Comparison of ENCODE assay signal across 1 cellular context in the genomic region with DNA sequence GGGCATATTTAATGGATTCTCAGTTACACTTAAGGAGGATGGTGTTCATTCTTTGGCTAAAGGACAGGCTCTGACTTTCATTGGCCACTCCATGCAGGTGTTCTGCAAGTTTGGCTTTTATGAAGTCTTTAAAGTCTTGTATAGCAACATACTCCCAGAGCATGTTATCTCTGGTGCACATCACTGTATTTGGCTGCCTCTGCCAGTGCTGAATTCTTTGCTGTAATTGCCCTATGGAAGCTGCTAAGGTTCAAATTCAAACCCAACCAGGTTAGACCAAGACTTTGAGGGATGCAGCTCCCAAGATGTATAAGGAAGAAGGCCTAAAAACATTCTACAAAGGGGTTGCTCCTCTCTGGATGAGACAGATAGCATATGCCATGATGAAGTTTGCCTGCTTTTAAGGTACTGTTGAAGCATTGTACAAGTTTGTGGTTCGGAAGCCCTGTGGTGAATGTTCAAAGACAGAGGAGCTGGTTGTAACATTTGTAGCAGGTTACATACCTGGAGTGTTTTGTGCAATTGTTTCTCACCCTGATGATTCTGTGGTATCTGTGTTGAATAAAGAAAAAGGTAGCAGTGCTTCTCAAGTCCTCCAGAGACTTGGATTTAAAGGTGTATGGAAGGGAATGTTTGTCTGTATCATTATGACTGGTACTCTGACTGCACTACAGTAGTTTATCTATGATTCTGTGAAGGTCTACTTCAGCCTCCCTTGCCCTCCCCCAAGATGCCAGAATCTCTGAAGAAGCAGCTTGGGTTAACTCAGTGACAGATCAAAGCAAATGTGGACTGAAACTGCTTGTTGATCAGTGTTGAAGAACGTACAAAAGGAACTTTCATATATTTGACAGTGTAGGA.
TF ChIP-seq lines count a peak whose summit lies in the region.

No MANE protein-coding gene starts in this region.

TF ChIP-seq in SK-N-SH, 30 proteins besides CTCF, POLR2A, EP300 and RAD21 (continued from another document):
- TF ChIP-seq, protein P1, sequence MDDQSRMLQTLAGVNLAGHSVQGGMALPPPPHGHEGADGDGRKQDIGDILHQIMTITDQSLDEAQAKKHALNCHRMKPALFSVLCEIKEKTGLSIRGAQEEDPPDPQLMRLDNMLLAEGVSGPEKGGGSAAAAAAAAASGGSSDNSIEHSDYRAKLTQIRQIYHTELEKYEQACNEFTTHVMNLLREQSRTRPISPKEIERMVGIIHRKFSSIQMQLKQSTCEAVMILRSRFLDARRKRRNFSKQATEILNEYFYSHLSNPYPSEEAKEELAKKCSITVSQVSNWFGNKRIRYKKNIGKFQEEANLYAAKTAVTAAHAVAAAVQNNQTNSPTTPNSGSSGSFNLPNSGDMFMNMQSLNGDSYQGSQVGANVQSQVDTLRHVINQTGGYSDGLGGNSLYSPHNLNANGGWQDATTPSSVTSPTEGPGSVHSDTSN (IDR thresholded peaks at IDR 0.05), result no peak
- TF ChIP-seq NFIC (IDR thresholded peaks at IDR 0.05; ENCODE audit: borderline replicate concordance) (no peak), YY1 (IDR thresholded peaks at IDR 0.05; ENCODE audit: low read depth) (no peak), TCF12 (IDR thresholded peaks at IDR 0.05) (no peak), USF1 (IDR thresholded peaks at IDR 0.05; ENCODE audit: borderline replicate concordance, low read depth) (no peak), GABPA (IDR thresholded peaks at IDR 0.05; ENCODE audit: low read depth) (no peak), JUND (IDR thresholded peaks at IDR 0.05) (no peak), FOXJ3 (CRISPR knock-in tag; IDR thresholded peaks at IDR 0.05) (no peak), CHD2 (IDR thresholded peaks at IDR 0.05; ENCODE audit: low read length, partially characterized antibody) (no peak), MEF2A (IDR thresholded peaks at IDR 0.05; ENCODE audit: borderline replicate concordance, low read depth) (no peak), NRF1 (IDR thresholded peaks at IDR 0.05; ENCODE audit: low read depth, low read length) (no peak), TAF1 (IDR thresholded peaks at IDR 0.05; ENCODE audit: borderline replicate concordance, low read depth, low read length) (no peak), ZBTB33 (IDR thresholded peaks at IDR 0.05; ENCODE audit: borderline replicate concordance, low read depth) (no peak), MXI1 (IDR thresholded peaks at IDR 0.05; ENCODE audit: low read depth, low read length) (no peak), TEAD4 (IDR thresholded peaks at IDR 0.05; ENCODE audit: borderline replicate concordance, insufficient read depth) (no peak)
- TF ChIP-seq, protein P2, sequence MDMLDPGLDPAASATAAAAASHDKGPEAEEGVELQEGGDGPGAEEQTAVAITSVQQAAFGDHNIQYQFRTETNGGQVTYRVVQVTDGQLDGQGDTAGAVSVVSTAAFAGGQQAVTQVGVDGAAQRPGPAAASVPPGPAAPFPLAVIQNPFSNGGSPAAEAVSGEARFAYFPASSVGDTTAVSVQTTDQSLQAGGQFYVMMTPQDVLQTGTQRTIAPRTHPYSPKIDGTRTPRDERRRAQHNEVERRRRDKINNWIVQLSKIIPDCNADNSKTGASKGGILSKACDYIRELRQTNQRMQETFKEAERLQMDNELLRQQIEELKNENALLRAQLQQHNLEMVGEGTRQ (IDR thresholded peaks at IDR 0.05; ENCODE audit: borderline replicate concordance, low read depth, low read length), result no peak
- TF ChIP-seq, protein P3, sequence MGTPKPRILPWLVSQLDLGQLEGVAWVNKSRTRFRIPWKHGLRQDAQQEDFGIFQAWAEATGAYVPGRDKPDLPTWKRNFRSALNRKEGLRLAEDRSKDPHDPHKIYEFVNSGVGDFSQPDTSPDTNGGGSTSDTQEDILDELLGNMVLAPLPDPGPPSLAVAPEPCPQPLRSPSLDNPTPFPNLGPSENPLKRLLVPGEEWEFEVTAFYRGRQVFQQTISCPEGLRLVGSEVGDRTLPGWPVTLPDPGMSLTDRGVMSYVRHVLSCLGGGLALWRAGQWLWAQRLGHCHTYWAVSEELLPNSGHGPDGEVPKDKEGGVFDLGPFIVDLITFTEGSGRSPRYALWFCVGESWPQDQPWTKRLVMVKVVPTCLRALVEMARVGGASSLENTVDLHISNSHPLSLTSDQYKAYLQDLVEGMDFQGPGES (IDR thresholded peaks at IDR 0.05; ENCODE audit: low read depth, low read length), result no peak
